ENCODE assay signal across 1 cellular context in genomic region chr9:470041-470781, GRCh38.
A peak's percentile ranks its signal among the peaks of the same experiment; 100 is the strongest.
TF ChIP-seq lines count a peak whose summit lies in the region.

No MANE protein-coding gene starts in this region.

TF ChIP-seq in HepG2, 621 proteins besides CTCF, POLR2A, EP300 and RAD21 (continued from another document and continues in another):
- TF ChIP-seq NCOR1 (IDR thresholded peaks at IDR 0.05; ENCODE audit: borderline replicate concordance, low read length) = no peak
- no peak for TF ChIP-seq JUNB (CRISPR knock-in tag; IDR thresholded peaks at IDR 0.05; ENCODE audit: borderline replicate concordance)
- no peak for TF ChIP-seq PBX3 (CRISPR knock-in tag; IDR thresholded peaks at IDR 0.05; ENCODE audit: borderline replicate concordance)
- TF ChIP-seq ZNF784 (CRISPR knock-in tag; IDR thresholded peaks at IDR 0.05; ENCODE audit: borderline replicate concordance) = no peak
- no peak for TF ChIP-seq ZNF775 (CRISPR knock-in tag; IDR thresholded peaks at IDR 0.05; ENCODE audit: borderline replicate concordance)
- TF ChIP-seq HOXD1 (CRISPR knock-in tag; IDR thresholded peaks at IDR 0.05) = no peak
- peak; percentile 67; the same call in 1 of the 2 replicates for TF ChIP-seq TAF1 (CRISPR knock-in tag; IDR thresholded peaks at IDR 0.05)
- no peak; the same call in 1 of the 2 replicates for TF ChIP-seq PAX8 (CRISPR knock-in tag; IDR thresholded peaks at IDR 0.05; ENCODE audit: borderline replicate concordance)
- TF ChIP-seq PHB2 (IDR thresholded peaks at IDR 0.05; ENCODE audit: partially characterized antibody) = no peak
- no peak; the same call in 1 of the 2 replicates for TF ChIP-seq ZBTB49 (CRISPR knock-in tag; IDR thresholded peaks at IDR 0.05; ENCODE audit: borderline replicate concordance)
- TF ChIP-seq ZNF512 (CRISPR knock-in tag; IDR thresholded peaks at IDR 0.05) = peak; percentile 56; the same call in 1 of the 2 replicates
- TF ChIP-seq NAIF1 (CRISPR knock-in tag; IDR thresholded peaks at IDR 0.05; ENCODE audit: borderline replicate concordance) = peak; percentile 77; the same call in 1 of the 2 replicates
- 0 out of 2 replicates have a peak, but pooled peaks have one; percentile 11 for TF ChIP-seq THRA (CRISPR knock-in tag; IDR thresholded peaks at IDR 0.05; ENCODE audit: borderline replicate concordance)
- TF ChIP-seq CBX5 (CRISPR knock-in tag; IDR thresholded peaks at IDR 0.05; ENCODE audit: borderline replicate concordance) = 0 out of 2 replicates have a peak, but pooled peaks have one; percentile 60
- TF ChIP-seq DPF2 (CRISPR knock-in tag; IDR thresholded peaks at IDR 0.05; ENCODE audit: borderline replicate concordance, low read depth) = 0 out of 2 replicates have a peak, but pooled peaks have one; percentile 7
- TF ChIP-seq ZNF549 (CRISPR knock-in tag; IDR thresholded peaks at IDR 0.05) = no peak
- no peak for TF ChIP-seq SCMH1 (CRISPR knock-in tag; IDR thresholded peaks at IDR 0.05; ENCODE audit: borderline replicate concordance)
- no peak for TF ChIP-seq LRRFIP1 (CRISPR knock-in tag; conservative IDR thresholded peaks at IDR 0.05)
- 0 out of 2 replicates have a peak, but pooled peaks have one; percentile 50 for TF ChIP-seq ISL2 (CRISPR knock-in tag; IDR thresholded peaks at IDR 0.05)
- TF ChIP-seq KLF11 (CRISPR knock-in tag; IDR thresholded peaks at IDR 0.05) = no peak
- TF ChIP-seq TOE1 (CRISPR knock-in tag; IDR thresholded peaks at IDR 0.05) = peak; percentile 72; the same call in 1 of the 2 replicates
- peak; percentile 32; the same call in 1 of the 2 replicates for TF ChIP-seq THAP7 (CRISPR knock-in tag; IDR thresholded peaks at IDR 0.05)
- TF ChIP-seq ELK4 (CRISPR knock-in tag; IDR thresholded peaks at IDR 0.05; ENCODE audit: borderline replicate concordance) = peak; percentile 30; the same call in 1 of the 2 replicates
- 0 out of 2 replicates have a peak, but pooled peaks have one; percentile 24 for TF ChIP-seq ZNF331 (CRISPR knock-in tag; IDR thresholded peaks at IDR 0.05)
- peak; percentile 90 for TF ChIP-seq MXD3 (CRISPR knock-in tag; IDR thresholded peaks at IDR 0.05)
- TF ChIP-seq DMTF1 (CRISPR knock-in tag; IDR thresholded peaks at IDR 0.05) = no peak
- peak; percentile 92 for TF ChIP-seq POLR2G (IDR thresholded peaks at IDR 0.05; ENCODE audit: low read depth, low read length)
- TF ChIP-seq SAP130 (CRISPR knock-in tag; IDR thresholded peaks at IDR 0.05; ENCODE audit: low read depth) = peak; percentile 74
- 0 out of 2 replicates have a peak, but pooled peaks have one; percentile 77 for TF ChIP-seq ZNF333 (CRISPR knock-in tag; IDR thresholded peaks at IDR 0.05; ENCODE audit: borderline replicate concordance)
- no peak for TF ChIP-seq ZBTB1 (CRISPR knock-in tag; IDR thresholded peaks at IDR 0.05; ENCODE audit: borderline replicate concordance)
- no peak for TF ChIP-seq ADNP (CRISPR knock-in tag; IDR thresholded peaks at IDR 0.05)
- no peak; the same call in 1 of the 2 replicates for TF ChIP-seq NFKBIZ (CRISPR knock-in tag; IDR thresholded peaks at IDR 0.05)
- 0 out of 2 replicates have a peak, but pooled peaks have one; percentile 60 for TF ChIP-seq ZNF367 (CRISPR knock-in tag; IDR thresholded peaks at IDR 0.05; ENCODE audit: borderline replicate concordance)
- no peak for TF ChIP-seq SKI (IDR thresholded peaks at IDR 0.05; ENCODE audit: partially characterized antibody)
- no peak for TF ChIP-seq MATR3 (CRISPR knock-in tag; IDR thresholded peaks at IDR 0.05)
- peak; percentile 45; the same call in 1 of the 2 replicates for TF ChIP-seq ZIK1 (CRISPR knock-in tag; IDR thresholded peaks at IDR 0.05; ENCODE audit: borderline replicate concordance, low read depth)
- TF ChIP-seq ATF4 (CRISPR knock-in tag; IDR thresholded peaks at IDR 0.05) = no peak
- TF ChIP-seq TFAP4 (IDR thresholded peaks at IDR 0.05; ENCODE audit: borderline replicate concordance, low read depth) = no peak
- TF ChIP-seq TEAD3 (CRISPR knock-in tag; optimal IDR thresholded peaks at IDR 0.05; ENCODE audit: borderline replicate concordance) = peak; percentile 57
- TF ChIP-seq NBN (conservative IDR thresholded peaks at IDR 0.05) = no peak
- TF ChIP-seq PBX2 (CRISPR knock-in tag; IDR thresholded peaks at IDR 0.05) = no peak
- TF ChIP-seq PHF5A (CRISPR knock-in tag; IDR thresholded peaks at IDR 0.05; ENCODE audit: low read depth, unreplicated experiment) = no peak
- no peak for TF ChIP-seq ZNF460 (CRISPR knock-in tag; IDR thresholded peaks at IDR 0.05; ENCODE audit: borderline replicate concordance)
